In the genomic region with DNA sequence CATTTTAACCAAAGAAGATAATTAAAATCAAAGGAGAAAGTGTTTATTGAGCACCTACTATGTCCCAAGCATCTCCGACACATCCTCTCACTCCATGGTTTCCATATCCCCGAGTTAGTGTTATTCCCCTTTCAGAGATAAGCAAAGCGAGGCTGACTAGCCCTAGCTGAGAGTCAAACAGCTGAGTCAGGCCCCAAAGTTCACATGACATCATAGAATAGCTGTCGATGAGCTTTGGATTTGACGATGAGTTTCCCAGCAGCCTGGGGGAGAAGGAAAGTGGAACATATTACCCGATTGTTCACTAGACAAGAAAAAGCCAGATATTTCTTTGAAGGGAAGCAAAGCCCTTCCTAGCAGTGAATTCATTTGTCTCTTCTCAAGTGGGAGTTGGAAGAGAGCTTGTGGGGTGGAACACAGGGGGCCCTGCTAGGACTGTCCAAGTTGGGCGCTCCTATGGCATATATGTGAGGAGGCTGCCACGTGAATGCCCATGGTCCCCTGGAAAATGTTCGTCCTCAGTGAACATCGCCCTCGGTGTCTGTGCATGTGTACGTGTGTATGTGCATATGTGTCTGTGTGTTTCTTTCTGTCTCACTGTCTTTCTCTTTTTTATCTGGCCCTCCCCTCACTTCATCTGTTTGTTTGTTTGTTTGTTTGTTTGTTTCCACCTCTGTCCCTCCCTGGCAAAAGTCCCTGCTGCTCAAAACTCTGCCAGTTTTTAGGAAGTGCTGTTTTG, we compare ENCODE assay signal across 11 cellular contexts. TPM values are rescaled to one million over a fixed set of nuclear protein-coding genes. Genes with fewer than 3 reads are reported as not detected.
DNase-seq lines count a peak whose midpoint lies in the region; TF ChIP-seq lines count a peak whose summit lies in the region.
"Had no signal": no experiment of that assay in that cellular context is flagged by ENCODE, and none has a peak within 500 bp of the region (broad histone marks: within the 10 kb centered on the region; RNA-seq: fewer than 3 reads in every experiment).

No MANE protein-coding gene starts in this region.

- intact Hi-C loops in activated T-helper 1 cell treated with anti-CD3 and anti-CD28 coated beads, Interleukin-12 subunit alpha, Interleukin-12 subunit beta, Interleukin-2, Interleukin-4 antibody, amounts not matched to agents 30 ng/mL and 10 ng/mL and 1 ng/mL, durations not matched to agents 14 hours and 24 hours and 36 hours (cut with micrococcal nuclease) = loop anchor here (1.0 to 2.0 kb wide), 3 partner anchors 15 to 51 kb away; no protein-coding TSS in a partner anchor

- no peak overlapping the region for H2BK5ac ChIP-seq in mesenchymal stem cell (ENCODE audit: low read depth, low read length, poor library complexity, severe bottlenecking)

- peak overlapping the region in 1 of 2 experiments; percentile 8 for H3K14ac ChIP-seq in mesenchymal stem cell (ENCODE audit: low read length in 2 of 2)

- H3K36me3 ChIP-seq in mesenchymal stem cell (ENCODE audit: control insufficient read depth in 1 of 2, insufficient read depth in 2 of 2, low read depth in 1 of 2, low read length in 2 of 2) (no peaks in the 10 kb centered on the region), smooth muscle cell (ENCODE audit: low read depth) (no peaks in the 10 kb centered on the region)
- H3K36me3 ChIP-seq: prostate gland had no signal

- H2BK15ac ChIP-seq in mesenchymal stem cell (ENCODE audit: low read depth, poor library complexity, severe bottlenecking) = no peak overlapping the region

- H3K27me3 ChIP-seq in mesenchymal stem cell (ENCODE audit: control insufficient read depth in 1 of 2, insufficient read depth in 1 of 2, low read length in 2 of 2) (peaks cover 0 to 32% of the 10 kb centered on the region in 2 experiments), smooth muscle cell (ENCODE audit: low read depth) (peaks cover 4% of the 10 kb centered on the region)

- no peak overlapping the region for H2AK5ac ChIP-seq in mesenchymal stem cell (ENCODE audit: low read length, severe bottlenecking)

- H2AFZ ChIP-seq in mesenchymal stem cell (ENCODE audit: low read depth, low read length) = no peak overlapping the region
- no peak overlapping the region for H2AFZ ChIP-seq in smooth muscle cell (ENCODE audit: low read depth)

- peak overlapping the region in 1 of 2 experiments; percentile 61 for H2BK12ac ChIP-seq in mesenchymal stem cell (ENCODE audit: low read length in 2 of 2)

- H3K9ac ChIP-seq in mesenchymal stem cell (ENCODE audit: low read length) (no peak overlapping the region), smooth muscle cell (ENCODE audit: low read depth) (no peak overlapping the region)

- no peak overlapping the region for H4K91ac ChIP-seq in mesenchymal stem cell (ENCODE audit: low read length)

- no peak overlapping the region for H3K23ac ChIP-seq in mesenchymal stem cell (ENCODE audit: low read length in 2 of 2)

- H3K27ac ChIP-seq in mesenchymal stem cell (ENCODE audit: low read length, poor library complexity, severe bottlenecking) = no peak overlapping the region
- H3K27ac ChIP-seq in smooth muscle cell (ENCODE audit: low read depth) = no peak overlapping the region
- H3K27ac ChIP-seq: epithelial cell of prostate, prostate gland had no signal

- peak overlapping the region; percentile 88 for H3K4me3 Mint-ChIP-seq in activated T-helper 1 cell treated with anti-CD3 and anti-CD28 coated beads, Interleukin-12 subunit alpha, Interleukin-12 subunit beta, Interleukin-2, Interleukin-4 antibody, amounts not matched to agents 30 ng/mL and 10 ng/mL and 1 ng/mL, durations not matched to agents 14 hours and 24 hours and 36 hours

- H3K4me2 ChIP-seq in mesenchymal stem cell (ENCODE audit: low read length, poor library complexity, severe bottlenecking) = no peak overlapping the region
- H3K4me2 ChIP-seq in smooth muscle cell = no peak overlapping the region

- H3F3A ChIP-seq in smooth muscle cell (ENCODE audit: low read depth) = no peaks in the 10 kb centered on the region

- peaks cover 62% of the 10 kb centered on the region for H3K4me1 Mint-ChIP-seq in activated T-helper 1 cell treated with anti-CD3 and anti-CD28 coated beads, Interleukin-12 subunit alpha, Interleukin-12 subunit beta, Interleukin-2, Interleukin-4 antibody, amounts not matched to agents 30 ng/mL and 10 ng/mL and 1 ng/mL, durations not matched to agents 14 hours and 24 hours and 36 hours (ENCODE audit: low read depth)

- no peaks in the 10 kb centered on the region for H3K27me3 Mint-ChIP-seq in activated T-helper 1 cell treated with anti-CD3 and anti-CD28 coated beads, Interleukin-12 subunit alpha, Interleukin-12 subunit beta, Interleukin-2, Interleukin-4 antibody, amounts not matched to agents 30 ng/mL and 10 ng/mL and 1 ng/mL, durations not matched to agents 14 hours and 24 hours and 36 hours (ENCODE audit: insufficient read depth)

- no peak for TF ChIP-seq CTCF in GM20000 (IDR thresholded peaks at IDR 0.05; ENCODE audit: extremely low read depth, missing control alignments)
- TF ChIP-seq CTCF in smooth muscle cell (IDR thresholded peaks at IDR 0.05; ENCODE audit: borderline replicate concordance, insufficient read depth, poor library complexity, severe bottlenecking) = no peak

- H3K79me1 ChIP-seq in mesenchymal stem cell (replicated peaks; ENCODE audit: low read length, poor library complexity, severe bottlenecking) = no peaks in the 10 kb centered on the region

- no peak overlapping the region for H2BK120ac ChIP-seq in mesenchymal stem cell (ENCODE audit: low read depth, low read length)

- H4K8ac ChIP-seq in mesenchymal stem cell (ENCODE audit: low read length) = no peak overlapping the region

- peak overlapping the region; percentile 99 for H3K27ac Mint-ChIP-seq in activated T-helper 1 cell treated with anti-CD3 and anti-CD28 coated beads, Interleukin-12 subunit alpha, Interleukin-12 subunit beta, Interleukin-2, Interleukin-4 antibody, amounts not matched to agents 30 ng/mL and 10 ng/mL and 1 ng/mL, durations not matched to agents 14 hours and 24 hours and 36 hours

- WGBS in mesenchymal stem cell = 84% methylated on average over 12 of the region's 12 CpGs
- WGBS in smooth muscle cell (ENCODE audit: low lambda C conversion rate) = 81% methylated on average over 12 of the region's 12 CpGs

- peaks cover 18% of the 10 kb centered on the region for H3K36me3 Mint-ChIP-seq in activated T-helper 1 cell treated with anti-CD3 and anti-CD28 coated beads, Interleukin-12 subunit alpha, Interleukin-12 subunit beta, Interleukin-2, Interleukin-4 antibody, amounts not matched to agents 30 ng/mL and 10 ng/mL and 1 ng/mL, durations not matched to agents 14 hours and 24 hours and 36 hours (ENCODE audit: low read depth)

- no peaks in the 10 kb centered on the region for H3K79me2 ChIP-seq in smooth muscle cell (ENCODE audit: low read depth)

- H3K9me3 ChIP-seq in mesenchymal stem cell (ENCODE audit: control insufficient read depth, low read length) (peaks cover 5% of the 10 kb centered on the region), smooth muscle cell (replicated peaks; ENCODE audit: low read depth) (no peaks in the 10 kb centered on the region)
- H3K9me3 ChIP-seq: prostate gland had no signal

- H3K4me3 ChIP-seq in mesenchymal stem cell (ENCODE audit: insufficient read depth in 1 of 2, low read depth in 1 of 2, low read length in 2 of 2) (no peak overlapping the region), smooth muscle cell (no peak overlapping the region)

- H4K20me1 ChIP-seq in smooth muscle cell (ENCODE audit: low read depth) = no peaks in the 10 kb centered on the region

- H3K4ac ChIP-seq in mesenchymal stem cell (ENCODE audit: low read depth in 1 of 2, low read length in 2 of 2) = peak overlapping the region in 1 of 2 experiments; percentile 24

- H3K18ac ChIP-seq in mesenchymal stem cell (ENCODE audit: low read depth in 1 of 2, low read length in 2 of 2) = no peak overlapping the region

- DNase-seq in CD1c-positive myeloid dendritic cell (ENCODE audit: extremely low spot score) (peak; percentile 70), GM20000 (ENCODE audit: low spot score) (peak; percentile 9), mesenchymal stem cell (peak; percentile 44), NCI-H146 treated with DMSO at 0.1 percent for 48 hours (lab: John Stamatoyannopoulos, UW; ENCODE audit: unreplicated experiment) (no peak), NCI-H82 treated with DMSO at 0.1 percent for 48 hours (lab: John Stamatoyannopoulos, UW; ENCODE audit: unreplicated experiment) (no peak), smooth muscle cell (lab: John Stamatoyannopoulos, UW; ENCODE audit: unreplicated experiment) (no peak)
- no peak for DNase-seq in activated T-helper 1 cell treated with anti-CD3 and anti-CD28 coated beads, Interleukin-12 subunit alpha, Interleukin-12 subunit beta, Interleukin-2, Interleukin-4 antibody, amounts not matched to agents 30 ng/mL and 10 ng/mL and 1 ng/mL, durations not matched to agents 14 hours and 24 hours and 36 hours (ENCODE audit: low spot score)
- DNase-seq in activated effector memory CD4-positive, alpha-beta T cell treated with Interleukin-2 at 50 U/mL for 16 hours = no peak
- DNase-seq: NCI-H446 treated with DMSO at 0.1 percent for 48 hours had no signal

- no peaks in the 10 kb centered on the region for H3K9me3 Mint-ChIP-seq in activated T-helper 1 cell treated with anti-CD3 and anti-CD28 coated beads, Interleukin-12 subunit alpha, Interleukin-12 subunit beta, Interleukin-2, Interleukin-4 antibody, amounts not matched to agents 30 ng/mL and 10 ng/mL and 1 ng/mL, durations not matched to agents 14 hours and 24 hours and 36 hours

- H3K4me1 ChIP-seq in mesenchymal stem cell (ENCODE audit: control insufficient read depth, insufficient read depth, low read depth, low read length) (peaks cover 17% of the 10 kb centered on the region), smooth muscle cell (ENCODE audit: low read depth) (peaks cover 7% of the 10 kb centered on the region)
- H3K4me1 ChIP-seq: prostate gland had no signal

RNA-seq across cellular contexts. Expression of a gene that starts 0.5 kb away (rescaled TPM):
- 49.5 and 57.1 TPM in 2 replicates for total RNA-seq in activated T-helper 1 cell treated with anti-CD3 and anti-CD28 coated beads, Interleukin-12 subunit alpha, Interleukin-12 subunit beta, Interleukin-2, Interleukin-4 antibody, amounts not matched to agents 30 ng/mL and 10 ng/mL and 1 ng/mL, durations not matched to agents 14 hours and 24 hours and 36 hours
- 0.65 TPM for polyA plus RNA-seq in mesenchymal stem cell (2013, experiment 1 of 2)
- 0.41 TPM for polyA plus RNA-seq in mesenchymal stem cell (2013, experiment 2 of 2)
- total RNA-seq in smooth muscle cell = not detected in 2 replicates
- not detected in 2 replicates for polyA plus RNA-seq in smooth muscle cell

RNA-seq across cellular contexts. Expression of a gene that starts 37.7 kb away (rescaled TPM):
- 592 and 614 TPM in 2 replicates for total RNA-seq in activated T-helper 1 cell treated with anti-CD3 and anti-CD28 coated beads, Interleukin-12 subunit alpha, Interleukin-12 subunit beta, Interleukin-2, Interleukin-4 antibody, amounts not matched to agents 30 ng/mL and 10 ng/mL and 1 ng/mL, durations not matched to agents 14 hours and 24 hours and 36 hours
- 121 TPM for polyA plus RNA-seq in mesenchymal stem cell (2013, experiment 1 of 2)
- polyA plus RNA-seq in mesenchymal stem cell (2013, experiment 2 of 2) = 117 TPM
- 3.6 and 6.5 TPM in 2 replicates for total RNA-seq in smooth muscle cell
- polyA plus RNA-seq in smooth muscle cell = 3.3 and 4.0 TPM in 2 replicates

Comparison
In these comparisons a context has a peak if more than half of its experiments do, and no peak if none do; other contexts are left out.
1. DNase-seq: peak in CD1c-positive myeloid dendritic cell (single experiment), GM20000 (single experiment) and mesenchymal stem cell (single experiment); none in activated T-helper 1 cell treated with anti-CD3 and anti-CD28 coated beads, Interleukin-12 subunit alpha, Interleukin-12 subunit beta, Interleukin-2, Interleukin-4 antibody, amounts not matched to agents 30 ng/mL and 10 ng/mL and 1 ng/mL, durations not matched to agents 14 hours and 24 hours and 36 hours (single experiment), activated effector memory CD4-positive, alpha-beta T cell treated with Interleukin-2 at 50 U/mL for 16 hours (single experiment), NCI-H146 treated with DMSO at 0.1 percent for 48 hours (single experiment), NCI-H82 treated with DMSO at 0.1 percent for 48 hours (single experiment) and smooth muscle cell (single experiment).
2. RNA of a gene that starts 0.5 kb away (total RNA-seq): 49.5 to 57.1 TPM in activated T-helper 1 cell treated with anti-CD3 and anti-CD28 coated beads, Interleukin-12 subunit alpha, Interleukin-12 subunit beta, Interleukin-2, Interleukin-4 antibody, amounts not matched to agents 30 ng/mL and 10 ng/mL and 1 ng/mL, durations not matched to agents 14 hours and 24 hours and 36 hours; not detected in smooth muscle cell; every median in the first group is over 10 times any median in the second.
3. RNA of a gene that starts 37.7 kb away (total RNA-seq): 592 to 614 TPM in activated T-helper 1 cell treated with anti-CD3 and anti-CD28 coated beads, Interleukin-12 subunit alpha, Interleukin-12 subunit beta, Interleukin-2, Interleukin-4 antibody, amounts not matched to agents 30 ng/mL and 10 ng/mL and 1 ng/mL, durations not matched to agents 14 hours and 24 hours and 36 hours; 3.6 to 6.5 TPM in smooth muscle cell; every median in the first group is over 10 times any median in the second.